Comparison of ENCODE assay signal across 17 cellular contexts in the genomic region with DNA sequence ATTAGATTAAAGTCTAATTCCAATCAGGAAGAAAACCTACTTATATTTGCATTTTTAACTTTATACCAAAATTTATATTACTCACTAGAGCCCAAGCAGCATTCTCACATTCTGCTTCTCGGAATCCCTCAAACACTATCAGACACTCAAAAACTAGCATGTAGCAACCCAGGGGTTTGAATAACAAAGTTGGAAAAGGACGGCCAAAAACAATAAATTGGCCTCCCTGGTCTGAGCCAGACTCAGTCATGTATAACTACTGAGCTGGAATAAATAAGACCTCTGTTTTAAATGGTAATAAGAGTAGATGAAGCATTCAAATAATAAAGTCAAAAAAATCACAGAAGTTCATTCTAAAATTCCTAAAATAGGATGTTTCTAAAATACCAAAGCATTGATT.
DNase-seq lines count a peak whose midpoint lies in the region; ATAC-seq, FAIRE-seq and TF ChIP-seq lines count a peak whose summit lies in the region.
"Had no signal": no experiment of that assay in that cellular context is flagged by ENCODE, and none has a peak within 500 bp of the region (broad histone marks: within the 10 kb centered on the region; RNA-seq: fewer than 3 reads in every experiment).

No MANE protein-coding gene starts in this region.

- BruUV-seq in IMR-90 (replicated peaks; lab: Mats Ljungman, UMichigan) = no TSS peak

- peak; percentile 53 for FAIRE-seq in kidney (lab: Jason Lieb, UNC)
- FAIRE-seq in frontal cortex (lab: Jason Lieb, UNC) = no peak

- no peak for TF ChIP-seq POLR2A in IMR-90 (IDR thresholded peaks at IDR 0.05; ENCODE audit: low read depth, low read length)

- peak overlapping the region; percentile 32; the same call in 1 of the 2 replicates for H2BK120ac ChIP-seq in IMR-90 (ENCODE audit: low read depth, low read length)
- H2BK120ac ChIP-seq in mesendoderm (ENCODE audit: low read depth, low read length) = no peak overlapping the region

- H2BK5ac ChIP-seq in IMR-90 (ENCODE audit: low read depth, low read length, poor library complexity, severe bottlenecking) = no peak overlapping the region
- no peak overlapping the region for H2BK5ac ChIP-seq in mesendoderm (ENCODE audit: low read length)

- H3K23ac ChIP-seq in IMR-90 (ENCODE audit: low read depth, low read length) (no peak overlapping the region), mesendoderm (ENCODE audit: low read length) (no peak overlapping the region)

- H4K8ac ChIP-seq in IMR-90 (ENCODE audit: low read depth in 2 of 2, low read length in 2 of 2) (no peak overlapping the region), mesendoderm (ENCODE audit: low read depth, low read length) (no peak overlapping the region)

- H3K4me3 ChIP-seq in IMR-90 (ENCODE audit: insufficient read depth, low read depth, low read length) (no peak overlapping the region), kidney (ENCODE audit: low read length in 2 of 2) (no peak overlapping the region), mesendoderm (ENCODE audit: low read length) (no peak overlapping the region)
- H3K4me3 ChIP-seq in CD8-positive, alpha-beta T cell (ENCODE audit: low read depth, low read length) = no peak overlapping the region

- no peaks in the 10 kb centered on the region for H3K9me3 ChIP-seq in IMR-90 (ENCODE audit: control insufficient read depth, insufficient read depth, low read length)
- no peaks in the 10 kb centered on the region for H3K9me3 ChIP-seq in kidney (ENCODE audit: control insufficient read depth in 1 of 2, low read length in 2 of 2)
- no peaks in the 10 kb centered on the region for H3K9me3 ChIP-seq in CD8-positive, alpha-beta T cell (ENCODE audit: low read length)
- H3K9me3 ChIP-seq: Caco-2 had no signal

- H3K27me3 ChIP-seq in IMR-90 (ENCODE audit: control insufficient read depth, insufficient read depth, low read length) (no peaks in the 10 kb centered on the region), mesendoderm (ENCODE audit: insufficient read depth, low read length, poor library complexity) (no peaks in the 10 kb centered on the region)
- H3K27me3 ChIP-seq in CD8-positive, alpha-beta T cell (ENCODE audit: insufficient read depth, low read length) = no peaks in the 10 kb centered on the region

- dilution Hi-C loops in IMR-90 (cut with HindIII; ENCODE audit: low sequenced_read_pairs, unreplicated experiment) = no loop called here

- H3K9ac ChIP-seq in IMR-90 (ENCODE audit: low read depth, low read length) = no peak overlapping the region
- H3K9ac ChIP-seq in kidney (ENCODE audit: low read length in 2 of 2) = no peak overlapping the region
- H3K9ac ChIP-seq in mesendoderm (ENCODE audit: low read length) = no peak overlapping the region
- H3K9ac ChIP-seq: KMS-11 had no signal

- H4K20me1 ChIP-seq in IMR-90 (ENCODE audit: insufficient read depth, low read length) = no peaks in the 10 kb centered on the region

- H3K79me1 ChIP-seq in IMR-90 (ENCODE audit: low read depth in 1 of 2, low read length in 2 of 2) (no peaks in the 10 kb centered on the region), mesendoderm (ENCODE audit: low read length) (no peaks in the 10 kb centered on the region)

- H3K27ac ChIP-seq in IMR-90 (ENCODE audit: insufficient read depth, low read length) (no peak overlapping the region), kidney (ENCODE audit: low read depth in 2 of 2, low read length in 2 of 2) (no peak overlapping the region), mesendoderm (ENCODE audit: low read depth, low read length) (no peak overlapping the region)
- H3K27ac ChIP-seq in CD8-positive, alpha-beta T cell (ENCODE audit: low read depth, low read length) = no peak overlapping the region
- H3K27ac ChIP-seq: C4-2B, KMS-11 had no signal

- H3K14ac ChIP-seq in IMR-90 (replicated peaks; ENCODE audit: low read depth, low read length) = no peak overlapping the region

- H3K27me3 Mint-ChIP-seq in chondrocyte (ENCODE audit: low read depth) = no peaks in the 10 kb centered on the region
- peaks cover 5% of the 10 kb centered on the region for H3K27me3 Mint-ChIP-seq in CD8-positive, alpha-beta T cell (ENCODE audit: low read depth)

- POLR2A ChIA-PET in IMR-90 (lab: Charles Lee; ENCODE audit: unreplicated experiment) = no interaction called here
- POLR2A ChIA-PET in CD8-positive, alpha-beta T cell (lab: Charles Lee) = no interaction called here

- no peaks in the 10 kb centered on the region for H3K36me3 Mint-ChIP-seq in chondrocyte (ENCODE audit: low read depth)
- H3K36me3 Mint-ChIP-seq in CD8-positive, alpha-beta T cell = no peaks in the 10 kb centered on the region

- CTCF ChIA-PET in IMR-90 (lab: Yijun Ruan, JAX) = interaction anchor here (0.7 kb wide), 1 partner anchor 793 kb away, joined by 3 read pairs; no protein-coding TSS in a partner anchor
- CTCF ChIA-PET in CD8-positive, alpha-beta T cell (lab: Charles Lee) = no interaction called here

- H2BK15ac ChIP-seq in IMR-90 (ENCODE audit: low read depth, low read length) = no peak overlapping the region
- H2BK15ac ChIP-seq in mesendoderm (replicated peaks; ENCODE audit: low read depth) = no peak overlapping the region

- H3K18ac ChIP-seq in IMR-90 (ENCODE audit: low read depth, low read length) (no peak overlapping the region), mesendoderm (ENCODE audit: low read length) (no peak overlapping the region)

- H3K36me3 ChIP-seq in IMR-90 (ENCODE audit: control insufficient read depth, insufficient read depth, low read length) (no peaks in the 10 kb centered on the region), kidney (ENCODE audit: control insufficient read depth in 1 of 2, insufficient read depth in 2 of 2, low read length in 2 of 2) (no peaks in the 10 kb centered on the region), mesendoderm (ENCODE audit: control insufficient read depth, insufficient read depth, low read length) (no peaks in the 10 kb centered on the region)
- no peaks in the 10 kb centered on the region for H3K36me3 ChIP-seq in CD8-positive, alpha-beta T cell (ENCODE audit: insufficient read depth, low read length)

- peak overlapping the region; percentile 45 for H3K27ac Mint-ChIP-seq in chondrocyte (ENCODE audit: unreplicated experiment)
- no peak overlapping the region for H3K27ac Mint-ChIP-seq in CD8-positive, alpha-beta T cell

- no peak overlapping the region for H2AFZ ChIP-seq in IMR-90 (replicated peaks; ENCODE audit: low read length, poor library complexity)

- no peak for TF ChIP-seq RAD21 in IMR-90 (IDR thresholded peaks at IDR 0.05; ENCODE audit: low read length)

- H3K79me2 ChIP-seq in mesendoderm (ENCODE audit: control insufficient read depth, insufficient read depth, low read length) = no peaks in the 10 kb centered on the region

- no peak overlapping the region for H3K56ac ChIP-seq in IMR-90 (ENCODE audit: extremely low read depth, insufficient read depth, low read length)
- H3K56ac ChIP-seq in mesendoderm (ENCODE audit: low read length) = no peak overlapping the region

- H2AK9ac ChIP-seq in IMR-90 (replicated peaks; ENCODE audit: low read depth, low read length, poor library complexity) = no peak overlapping the region

- in situ Hi-C loops in IMR-90 (cut with MboI; ENCODE audit: low sequenced_read_pairs) = no loop called here

- ATAC-seq in IMR-90 (ENCODE audit: low read depth) = no peak
- ATAC-seq in CD8-positive, alpha-beta T cell = no peak

- H3K9me3 Mint-ChIP-seq in chondrocyte (ENCODE audit: low read depth) = no peaks in the 10 kb centered on the region
- H3K9me3 Mint-ChIP-seq in CD8-positive, alpha-beta T cell = peaks cover 2% of the 10 kb centered on the region

- no peaks in the 10 kb centered on the region for H3K9me1 ChIP-seq in IMR-90 (ENCODE audit: insufficient read depth, low read length)

- no peak for TF ChIP-seq CTCF in IMR-90 (conservative IDR thresholded peaks at IDR 0.05; ENCODE audit: low read depth, low read length)
- no peak for TF ChIP-seq CTCF in chondrocyte (IDR thresholded peaks at IDR 0.05)
- no peak for TF ChIP-seq CTCF in kidney (IDR thresholded peaks at IDR 0.05; ENCODE audit: borderline replicate concordance, extremely low read depth, insufficient read depth)
- no peak for TF ChIP-seq CTCF in CD8-positive, alpha-beta T cell (IDR thresholded peaks at IDR 0.05)

- no peak overlapping the region for H2AK5ac ChIP-seq in IMR-90 (ENCODE audit: low read depth, low read length)
- H2AK5ac ChIP-seq in mesendoderm (ENCODE audit: low read length) = no peak overlapping the region

- WGBS in IMR-90 (ENCODE audit: extremely low coverage in 2 of 2, insufficient read length in 1 of 2), 2 experiments = no CpG with 5 or more reads among the region's 2 CpGs
- 100% methylated on average over 1 of the region's 2 CpGs for WGBS in mesendoderm (ENCODE audit: extremely low coverage, insufficient coverage, low lambda C conversion rate)

- intact Hi-C loops in IMR-90 (cut with micrococcal nuclease) (no loop called here), kidney (cut with DNase I) (no loop called here)
- intact Hi-C loops in CD8-positive, alpha-beta T cell (cut with DNase I, micrococcal nuclease) = no loop called here

- peaks cover 24% of the 10 kb centered on the region for H3K4me1 Mint-ChIP-seq in chondrocyte (ENCODE audit: low read depth)
- no peaks in the 10 kb centered on the region for H3K4me1 Mint-ChIP-seq in CD8-positive, alpha-beta T cell (ENCODE audit: low read depth)

- no peak overlapping the region for H3K4me3 Mint-ChIP-seq in chondrocyte (ENCODE audit: unreplicated experiment)
- H3K4me3 Mint-ChIP-seq in CD8-positive, alpha-beta T cell = no peak overlapping the region

- no peaks in the 10 kb centered on the region for H3K4me1 ChIP-seq in IMR-90 (ENCODE audit: control insufficient read depth, insufficient read depth, low read length)
- no peaks in the 10 kb centered on the region for H3K4me1 ChIP-seq in kidney (ENCODE audit: control insufficient read depth in 1 of 2, insufficient read depth in 1 of 2, low read depth in 1 of 2, low read length in 2 of 2)
- H3K4me1 ChIP-seq in CD8-positive, alpha-beta T cell (ENCODE audit: insufficient read depth, low read length) = no peaks in the 10 kb centered on the region
- H3K4me1 ChIP-seq in mesendoderm (ENCODE audit: control insufficient read depth, low read depth, low read length) = no peaks in the 10 kb centered on the region
- H3K4me1 ChIP-seq: Caco-2 had no signal

- DNase-seq in IMR-90 = no peak
- DNase-seq in chondrocyte (ENCODE audit: low spot score) = no peak
- no peak for DNase-seq in kidney
- peak; percentile 69 for DNase-seq in smooth muscle cell of the brain vasculature (ENCODE audit: low read depth, low spot score)
- DNase-seq in T-helper 1 cell = no peak
- DNase-seq in CD8-positive, alpha-beta T cell = no peak
- no peak for DNase-seq in mesendoderm
- no peak for DNase-seq in frontal cortex (ENCODE audit: low spot score in 2 of 2)
- DNase-seq: Caco-2, DMS53, H7, NCI-H1105, NCI-H187, NCI-H446, NCI-H774 had no signal

- H4K5ac ChIP-seq in IMR-90 (ENCODE audit: low read depth, low read length) (no peak overlapping the region), mesendoderm (ENCODE audit: low read length) (no peak overlapping the region)

- H3K4ac ChIP-seq in IMR-90 (ENCODE audit: low read depth, low read length) = no peak overlapping the region
- no peak overlapping the region for H3K4ac ChIP-seq in mesendoderm (ENCODE audit: low read depth, low read length)

- H3K4me2 ChIP-seq in IMR-90 (ENCODE audit: low read depth, low read length) (no peak overlapping the region), mesendoderm (ENCODE audit: low read length) (no peak overlapping the region)
- H3K4me2 ChIP-seq: KMS-11 had no signal

- no peak overlapping the region for H4K91ac ChIP-seq in IMR-90 (ENCODE audit: insufficient read depth, low read depth, low read length)

- no peak overlapping the region for H2BK20ac ChIP-seq in IMR-90 (ENCODE audit: low read depth, low read length)
